8 cellular contexts compared by ENCODE assay signal in genomic region chr2:68765739-68766377, GRCh38. TPM values are rescaled to one million over a fixed set of nuclear protein-coding genes. Genes with fewer than 3 reads are reported as not detected.
DNase-seq lines count a peak whose midpoint lies in the region; ATAC-seq, FAIRE-seq and TF ChIP-seq lines count a peak whose summit lies in the region.

No MANE protein-coding gene starts in this region.

- peak overlapping the region; percentile 85 to 97 (median 94) for H3K4me3 Mint-ChIP-seq in CD8-positive, alpha-beta memory T cell
- H3K4me3 Mint-ChIP-seq in activated T-helper 2 cell treated with anti-CD3 and anti-CD28 coated beads, Interferon-gamma antibody, Interleukin-2, Interleukin-4, amounts not matched to agents 10 μg/mL and 5 μg/mL and 100 μg/mL, durations not matched to agents 14 hours and 24 hours and 36 hours (ENCODE audit: low read depth), result peak overlapping the region; percentile 68

- peak overlapping the region; percentile 5 for H3K27ac ChIP-seq in CD8-positive, alpha-beta memory T cell (ENCODE audit: low read depth, low read length)
- H3K27ac ChIP-seq in mesenchymal stem cell (ENCODE audit: low read length, poor library complexity, severe bottlenecking) (no peak overlapping the region), gastroesophageal sphincter (peak overlapping the region in 1 of 4 donors; percentile 29), pancreas (no peak overlapping the region)

- no peak overlapping the region for H2BK5ac ChIP-seq in mesenchymal stem cell (ENCODE audit: low read depth, low read length, poor library complexity, severe bottlenecking)

- no peaks in the 10 kb centered on the region for H3K79me1 ChIP-seq in mesenchymal stem cell (replicated peaks; ENCODE audit: low read length, poor library complexity, severe bottlenecking)

- H3K4me3 ChIP-seq in CD8-positive, alpha-beta memory T cell (ENCODE audit: low read length), result peak overlapping the region; percentile 42
- H3K4me3 ChIP-seq in mesenchymal stem cell (ENCODE audit: insufficient read depth in 1 of 2, low read depth in 1 of 2, low read length in 2 of 2), result no peak overlapping the region
- H3K4me3 ChIP-seq in gastroesophageal sphincter, result no peak overlapping the region
- H3K4me3 ChIP-seq in pancreas, result no peak overlapping the region

- H2BK120ac ChIP-seq in mesenchymal stem cell (ENCODE audit: low read depth, low read length), result no peak overlapping the region

- TF ChIP-seq POLR2A in gastroesophageal sphincter (IDR thresholded peaks at IDR 0.05), result no peak

- POLR2A ChIA-PET in CD8-positive, alpha-beta memory T cell (lab: Charles Lee), result interaction anchor here (0.8 to 1.5 kb wide), 9 partner anchors 8 to 1528 kb away, joined by 3 to 13 read pairs (median 4); partner anchors contain the start of genes FBXO48 and SNRPG

- CTCF ChIA-PET in CD8-positive, alpha-beta memory T cell (lab: Charles Lee), result interaction anchor here (0.9 to 6.8 kb wide), 11 partner anchors 9 to 143 kb away, joined by 3 to 110 read pairs (median 4); no protein-coding TSS in a partner anchor

- H3K4me1 Mint-ChIP-seq in CD8-positive, alpha-beta memory T cell, result peaks cover 96 to 100% (median 100%) of the 10 kb centered on the region in 3 donors
- H3K4me1 Mint-ChIP-seq in activated T-helper 2 cell treated with anti-CD3 and anti-CD28 coated beads, Interferon-gamma antibody, Interleukin-2, Interleukin-4, amounts not matched to agents 10 μg/mL and 5 μg/mL and 100 μg/mL, durations not matched to agents 14 hours and 24 hours and 36 hours (ENCODE audit: low read depth), result peaks cover 91% of the 10 kb centered on the region

- H2AFZ ChIP-seq in mesenchymal stem cell (ENCODE audit: low read depth, low read length), result no peak overlapping the region

- H3K4ac ChIP-seq in mesenchymal stem cell (ENCODE audit: low read depth in 1 of 2, low read length in 2 of 2), result peak overlapping the region in 1 of 2 experiments; percentile 68

- no peak overlapping the region for H2AK5ac ChIP-seq in mesenchymal stem cell (ENCODE audit: low read length, severe bottlenecking)

- peak; percentile 2 for ATAC-seq in HG02571 (IDR thresholded peaks at IDR 0.05; ENCODE audit: unreplicated experiment)
- no peak for ATAC-seq in HG02981 (IDR thresholded peaks at IDR 0.05; ENCODE audit: unreplicated experiment)
- no peak for ATAC-seq in gastroesophageal sphincter
- no peak for ATAC-seq in pancreas

- no peak overlapping the region for H3K4me2 ChIP-seq in mesenchymal stem cell (ENCODE audit: low read length, poor library complexity, severe bottlenecking)

- intact Hi-C loops in activated T-helper 2 cell treated with anti-CD3 and anti-CD28 coated beads, Interferon-gamma antibody, Interleukin-2, Interleukin-4, amounts not matched to agents 10 μg/mL and 5 μg/mL and 100 μg/mL, durations not matched to agents 14 hours and 24 hours and 36 hours (cut with micrococcal nuclease), result loop anchor here (1.0 to 5.0 kb wide), 5 partner anchors 8 to 114 kb away; partner anchors contain the start of gene ARHGAP25
- intact Hi-C loops in pancreas (cut with DNase I), result no loop called here

- H3K9me3 Mint-ChIP-seq in CD8-positive, alpha-beta memory T cell, result peaks cover 0 to 1% (median 0%) of the 10 kb centered on the region in 5 donors
- no peaks in the 10 kb centered on the region for H3K9me3 Mint-ChIP-seq in activated T-helper 2 cell treated with anti-CD3 and anti-CD28 coated beads, Interferon-gamma antibody, Interleukin-2, Interleukin-4, amounts not matched to agents 10 μg/mL and 5 μg/mL and 100 μg/mL, durations not matched to agents 14 hours and 24 hours and 36 hours

- H3K4me1 ChIP-seq in CD8-positive, alpha-beta memory T cell (ENCODE audit: insufficient read depth, low read length), result peaks cover 100% of the 10 kb centered on the region
- H3K4me1 ChIP-seq in mesenchymal stem cell (ENCODE audit: control insufficient read depth, insufficient read depth, low read depth, low read length), result no peaks in the 10 kb centered on the region
- H3K4me1 ChIP-seq in gastroesophageal sphincter, result peaks cover 0 to 24% (median 0%) of the 10 kb centered on the region in 3 donors
- H3K4me1 ChIP-seq in pancreas, result peaks cover 0 to 17% (median under 1%) of the 10 kb centered on the region in 3 donors

- H3K36me3 Mint-ChIP-seq in CD8-positive, alpha-beta memory T cell, result peaks cover 0 to 11% (median 0%) of the 10 kb centered on the region in 3 donors
- peaks cover 27% of the 10 kb centered on the region for H3K36me3 Mint-ChIP-seq in activated T-helper 2 cell treated with anti-CD3 and anti-CD28 coated beads, Interferon-gamma antibody, Interleukin-2, Interleukin-4, amounts not matched to agents 10 μg/mL and 5 μg/mL and 100 μg/mL, durations not matched to agents 14 hours and 24 hours and 36 hours (ENCODE audit: low read depth)

- H3K27me3 ChIP-seq in CD8-positive, alpha-beta memory T cell (ENCODE audit: insufficient read depth, low read length, poor library complexity, severe bottlenecking), result no peaks in the 10 kb centered on the region
- no peaks in the 10 kb centered on the region for H3K27me3 ChIP-seq in mesenchymal stem cell (ENCODE audit: control insufficient read depth in 1 of 2, insufficient read depth in 1 of 2, low read length in 2 of 2)
- H3K27me3 ChIP-seq in gastroesophageal sphincter, result no peaks in the 10 kb centered on the region
- no peaks in the 10 kb centered on the region for H3K27me3 ChIP-seq in pancreas

- no peak overlapping the region for H2BK15ac ChIP-seq in mesenchymal stem cell (ENCODE audit: low read depth, poor library complexity, severe bottlenecking)

- peaks cover 0 to 4% of the 10 kb centered on the region in 2 donors for H3K27me3 Mint-ChIP-seq in CD8-positive, alpha-beta memory T cell
- no peaks in the 10 kb centered on the region for H3K27me3 Mint-ChIP-seq in activated T-helper 2 cell treated with anti-CD3 and anti-CD28 coated beads, Interferon-gamma antibody, Interleukin-2, Interleukin-4, amounts not matched to agents 10 μg/mL and 5 μg/mL and 100 μg/mL, durations not matched to agents 14 hours and 24 hours and 36 hours (ENCODE audit: low read depth)

- no peak for TF ChIP-seq EP300 in gastroesophageal sphincter (IDR thresholded peaks at IDR 0.05)

- WGBS in mesenchymal stem cell, result 44% methylated on average over 4 of the region's 4 CpGs
- WGBS in gastroesophageal sphincter (ENCODE audit: low coverage in 1 of 2), 2 donors, result 42 to 68% methylated on average over 2 to 3 of the region's 4 CpGs
- 52 to 62% methylated on average over 4 of the region's 4 CpGs for WGBS in pancreas, 2 donors

- H3K9ac ChIP-seq in mesenchymal stem cell (ENCODE audit: low read length), result no peak overlapping the region

- H4K91ac ChIP-seq in mesenchymal stem cell (ENCODE audit: low read length), result no peak overlapping the region

- no peak overlapping the region for H4K8ac ChIP-seq in mesenchymal stem cell (ENCODE audit: low read length)

- no peak overlapping the region for H3K14ac ChIP-seq in mesenchymal stem cell (ENCODE audit: low read length in 2 of 2)

- no peak for DNase-seq in CD8-positive, alpha-beta memory T cell
- no peak for DNase-seq in activated T-helper 2 cell treated with anti-CD3 and anti-CD28 coated beads, Interferon-gamma antibody, Interleukin-2, Interleukin-4, amounts not matched to agents 10 μg/mL and 5 μg/mL and 100 μg/mL, durations not matched to agents 14 hours and 24 hours and 36 hours (ENCODE audit: low spot score)
- DNase-seq in mesenchymal stem cell (peak; percentile 82), CD1c-positive myeloid dendritic cell (ENCODE audit: extremely low spot score) (no peak), pancreas (no peak)

- no peaks in the 10 kb centered on the region for H3K9me3 ChIP-seq in CD8-positive, alpha-beta memory T cell (ENCODE audit: low read length)
- H3K9me3 ChIP-seq in mesenchymal stem cell (ENCODE audit: control insufficient read depth, low read length) (no peaks in the 10 kb centered on the region), gastroesophageal sphincter (no peaks in the 10 kb centered on the region), pancreas (no peaks in the 10 kb centered on the region)

- H3K23ac ChIP-seq in mesenchymal stem cell (ENCODE audit: low read length in 2 of 2), result no peak overlapping the region

- H3K36me3 ChIP-seq in CD8-positive, alpha-beta memory T cell (ENCODE audit: insufficient read depth, low read length), result no peaks in the 10 kb centered on the region
- H3K36me3 ChIP-seq in mesenchymal stem cell (ENCODE audit: control insufficient read depth in 1 of 2, insufficient read depth in 2 of 2, low read depth in 1 of 2, low read length in 2 of 2) (peaks cover 0 to 2% of the 10 kb centered on the region in 2 experiments), gastroesophageal sphincter (no peaks in the 10 kb centered on the region), pancreas (no peaks in the 10 kb centered on the region)

- FAIRE-seq in pancreas (lab: Jason Lieb, UNC), result no peak

- TF ChIP-seq CTCF in gastroesophageal sphincter (IDR thresholded peaks at IDR 0.05) (no peak), pancreas (IDR thresholded peaks at IDR 0.05) (no peak)

- peak overlapping the region; percentile 46 to 68 for H3K18ac ChIP-seq in mesenchymal stem cell (ENCODE audit: low read depth in 1 of 2, low read length in 2 of 2)

- H3K27ac Mint-ChIP-seq in CD8-positive, alpha-beta memory T cell, result peak overlapping the region; percentile 91 to 100 (median 98)
- H3K27ac Mint-ChIP-seq in activated T-helper 2 cell treated with anti-CD3 and anti-CD28 coated beads, Interferon-gamma antibody, Interleukin-2, Interleukin-4, amounts not matched to agents 10 μg/mL and 5 μg/mL and 100 μg/mL, durations not matched to agents 14 hours and 24 hours and 36 hours, result peak overlapping the region; percentile 93

- H2BK12ac ChIP-seq in mesenchymal stem cell (ENCODE audit: low read length in 2 of 2), result peak overlapping the region in 1 of 2 experiments; percentile 88

RNA-seq across cellular contexts. Expression of gene ARHGAP25, which starts 31.2 kb away (rescaled TPM):
- 10 to 100 TPM; 74.7 to 75.2 TPM for total RNA-seq in CD8-positive, alpha-beta memory T cell
- polyA plus RNA-seq in CD8-positive, alpha-beta memory T cell, result 200 TPM
- 39.9 and 41.3 TPM in 2 replicates for total RNA-seq in activated T-helper 2 cell treated with anti-CD3 and anti-CD28 coated beads, Interferon-gamma antibody, Interleukin-2, Interleukin-4, amounts not matched to agents 10 μg/mL and 5 μg/mL and 100 μg/mL, durations not matched to agents 14 hours and 24 hours and 36 hours
- 0.62 TPM for polyA plus RNA-seq in mesenchymal stem cell (2013, experiment 1 of 2)
- polyA plus RNA-seq in mesenchymal stem cell (2013, experiment 2 of 2), result 0.45 TPM
- total RNA-seq in gastroesophageal sphincter (1 to 10 TPM; 2.2 to 7.3 (median 4.4) TPM), pancreas (1 to 10 TPM; 1.4 to 8.4 (median 2.0) TPM)
- 1 to 10 TPM; 1.4 to 3.6 TPM for polyA plus RNA-seq in pancreas
